Comparison of ENCODE assay signal across 30 cellular contexts in the genomic region with DNA sequence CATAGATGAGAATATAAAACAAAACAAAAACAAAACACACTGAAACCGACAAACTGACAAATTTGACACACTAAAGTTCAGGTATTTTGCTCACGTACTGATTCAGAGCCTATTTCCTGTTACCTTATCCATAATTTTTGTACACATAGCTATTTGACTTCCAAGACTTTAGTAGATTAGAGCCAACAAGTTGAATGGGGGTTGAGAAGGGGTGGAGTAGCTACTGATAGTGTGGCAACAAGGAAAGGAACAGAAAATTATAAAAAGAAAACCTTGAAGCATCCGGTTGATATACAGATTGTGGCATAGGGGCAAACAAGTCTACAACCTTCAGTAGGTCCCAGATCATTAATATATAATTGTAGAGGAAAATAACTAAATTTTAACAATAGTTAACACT.
"Had no signal": no experiment of that assay in that cellular context is flagged by ENCODE, and none has a peak within 500 bp of the region (broad histone marks: within the 10 kb centered on the region; RNA-seq: fewer than 3 reads in every experiment).

No MANE protein-coding gene starts in this region.

- H3K4me1 ChIP-seq: ascending aorta had no signal

- H3K36me3 ChIP-seq: adrenal gland, ascending aorta, brain microvascular endothelial cell, left ventricle myocardium inferior, vagina had no signal

- H3K27ac Mint-ChIP-seq: activated naive CD4-positive, alpha-beta T cell treated with anti-CD3 and anti-CD28 coated beads for 36 hours; activated naive CD8-positive, alpha-beta T cell treated with anti-CD3 and anti-CD28 coated beads for 36 hours; activated T-helper 1 cell treated with anti-CD3 and anti-CD28 coated beads, Interleukin-12 subunit alpha, Interleukin-12 subunit beta, Interleukin-2, Interleukin-4 antibody, amounts not matched to agents 30 ng/mL and 10 ng/mL and 1 ng/mL, durations not matched to agents 14 hours and 24 hours and 36 hours; effector memory CD8-positive, alpha-beta T cell; type B pancreatic cell had no signal

- H3K27ac ChIP-seq: ascending aorta, brain microvascular endothelial cell, vagina had no signal

- H3K27me3 Mint-ChIP-seq: activated naive CD8-positive, alpha-beta T cell treated with anti-CD3 and anti-CD28 coated beads for 36 hours; effector memory CD8-positive, alpha-beta T cell; naive thymus-derived CD8-positive, alpha-beta T cell; type B pancreatic cell had no signal

- DNase-seq: activated CD4-positive, alpha-beta T cell treated with anti-CD3 and anti-CD28 coated beads for 48 hours; activated CD4-positive, alpha-beta T cell treated with anti-CD3 and anti-CD28 coated beads, Interleukin-2, amount 50 U/mL, for 48 hours; activated CD8-positive, alpha-beta memory T cell treated with anti-CD3 and anti-CD28 coated beads, Interleukin-2, amount 50 U/mL, for 4 hours; activated effector memory CD4-positive, alpha-beta T cell treated with anti-CD3 and anti-CD28 coated beads, Interleukin-2, amount 50 U/mL, for 16 hours; activated naive CD4-positive, alpha-beta T cell treated with anti-CD3 and anti-CD28 coated beads for 36 hours; activated naive CD8-positive, alpha-beta T cell treated with anti-CD3 and anti-CD28 coated beads for 36 hours; activated T-cell treated with anti-CD3 and anti-CD28 coated beads, Interleukin-2, amount 50 U/mL, for 1 hour; adrenal gland; brain microvascular endothelial cell; effector memory CD8-positive, alpha-beta T cell; erythroblast; foreskin melanocyte; left ventricle myocardium inferior; naive thymus-derived CD8-positive, alpha-beta T cell; occipital lobe; posterior cingulate gyrus; right cardiac atrium; stimulated activated CD4-positive, alpha-beta T cell treated with anti-CD3 and anti-CD28 coated beads, Interleukin-12 subunit alpha, Interleukin-12 subunit beta, amount 100 ng/mL, for 4 hours; stimulated activated CD4-positive, alpha-beta T cell treated with anti-CD3 and anti-CD28 coated beads, Interleukin-4, amount 100 ng/mL, for 1 hour; stimulated activated naive CD8-positive, alpha-beta T cell treated with anti-CD3 and anti-CD28 coated beads, Interleukin-15, Interleukin-2, amounts not matched to agents 100 U/mL and 50 U/mL, for 24 hours; substantia nigra; T-helper 1 cell had no signal

- H3K9me3 ChIP-seq: adrenal gland, ascending aorta, left ventricle myocardium inferior, vagina had no signal

- FAIRE-seq: islet of Langerhans had no signal

- H3K4me3 Mint-ChIP-seq: activated naive CD4-positive, alpha-beta T cell treated with anti-CD3 and anti-CD28 coated beads for 36 hours; activated naive CD8-positive, alpha-beta T cell treated with anti-CD3 and anti-CD28 coated beads for 36 hours; activated T-helper 1 cell treated with anti-CD3 and anti-CD28 coated beads, Interleukin-12 subunit alpha, Interleukin-12 subunit beta, Interleukin-2, Interleukin-4 antibody, amounts not matched to agents 30 ng/mL and 10 ng/mL and 1 ng/mL, durations not matched to agents 14 hours and 24 hours and 36 hours; effector memory CD8-positive, alpha-beta T cell; naive thymus-derived CD8-positive, alpha-beta T cell; neural crest cell; type B pancreatic cell had no signal

- ATAC-seq: effector memory CD8-positive, alpha-beta T cell; naive thymus-derived CD8-positive, alpha-beta T cell; right cardiac atrium; stimulated activated naive CD8-positive, alpha-beta T cell treated with anti-CD3 and anti-CD28 coated beads, Interleukin-15, Interleukin-2, amounts not matched to agents 100 U/mL and 50 U/mL, for 24 hours had no signal

- H3K9me3 Mint-ChIP-seq: activated naive CD4-positive, alpha-beta T cell treated with anti-CD3 and anti-CD28 coated beads for 36 hours; activated naive CD8-positive, alpha-beta T cell treated with anti-CD3 and anti-CD28 coated beads for 36 hours; effector memory CD8-positive, alpha-beta T cell; naive thymus-derived CD8-positive, alpha-beta T cell; neural crest cell; type B pancreatic cell had no signal

- H3K27me3 ChIP-seq: adrenal gland, ascending aorta, brain microvascular endothelial cell, vagina had no signal

- H3K36me3 Mint-ChIP-seq: activated naive CD8-positive, alpha-beta T cell treated with anti-CD3 and anti-CD28 coated beads for 36 hours; naive thymus-derived CD8-positive, alpha-beta T cell; type B pancreatic cell had no signal

- H3K4me3 ChIP-seq: adrenal gland, ascending aorta, coronary artery, left ventricle myocardium inferior, lung, vagina had no signal
